9 cellular contexts compared by ENCODE assay signal in genomic region chr17:2710075-2710803, GRCh38. TPM values are rescaled to one million over a fixed set of nuclear protein-coding genes. Genes with fewer than 3 reads are reported as not detected.
DNase-seq lines count a peak whose midpoint lies in the region; ATAC-seq and TF ChIP-seq lines count a peak whose summit lies in the region.
"Had no signal": no experiment of that assay in that cellular context is flagged by ENCODE, and none has a peak within 500 bp of the region (broad histone marks: within the 10 kb centered on the region; RNA-seq: fewer than 3 reads in every experiment).

No MANE protein-coding gene starts in this region.

- no peaks in the 10 kb centered on the region for H3K27me3 ChIP-seq in OCI-LY1 (ENCODE audit: insufficient read depth, low read length)

- H3K36me3 Mint-ChIP-seq in endothelial cell (ENCODE audit: low read depth, unreplicated experiment), result peaks cover 4% of the 10 kb centered on the region
- H3K36me3 Mint-ChIP-seq in osteocyte (ENCODE audit: unreplicated experiment), result no peaks in the 10 kb centered on the region

- H3K9me3 ChIP-seq in OCI-LY1 (ENCODE audit: low read length), result no peaks in the 10 kb centered on the region

- peaks cover 59% of the 10 kb centered on the region for H3K79me2 ChIP-seq in OCI-LY1 (ENCODE audit: insufficient read depth, low read length)

- in situ Hi-C loops in GM13977 (cut with MboI; ENCODE audit: low pct_unique_long_range_greater_than_20kb, low sequenced_read_pairs, unreplicated experiment), result no loop called here

- H3K4me1 ChIP-seq in OCI-LY1 (ENCODE audit: insufficient read depth, low read length, severe bottlenecking), result peaks cover 42% of the 10 kb centered on the region

- no peaks in the 10 kb centered on the region for H3K9me2 ChIP-seq in OCI-LY1 (ENCODE audit: low read depth, low read length)

- H3K9ac ChIP-seq in OCI-LY1 (ENCODE audit: low read length), result peak overlapping the region; percentile 93

- H3K27ac Mint-ChIP-seq in endothelial cell (ENCODE audit: unreplicated experiment) (no peak overlapping the region), osteocyte (ENCODE audit: unreplicated experiment) (peak overlapping the region; percentile 68)

- no peaks in the 10 kb centered on the region for H4K20me1 ChIP-seq in OCI-LY1 (ENCODE audit: insufficient read depth, low read length)

- H3K4me2 ChIP-seq in OCI-LY1 (ENCODE audit: low read length), result peak overlapping the region; percentile 88

- no peak for ATAC-seq in activated CD4-positive, CD25-positive, alpha-beta regulatory T cell treated with anti-CD3 and anti-CD28 coated beads, Interleukin-2, amount 50 U/mL, for 24 hours
- no peak for ATAC-seq in HG02763 (IDR thresholded peaks at IDR 0.05; ENCODE audit: unreplicated experiment)

- no peaks in the 10 kb centered on the region for H3K9me3 Mint-ChIP-seq in endothelial cell (ENCODE audit: unreplicated experiment)
- no peaks in the 10 kb centered on the region for H3K9me3 Mint-ChIP-seq in osteocyte (ENCODE audit: unreplicated experiment)

- H3F3A ChIP-seq in OCI-LY1 (ENCODE audit: insufficient read depth, low read length), result no peaks in the 10 kb centered on the region

- DNase-seq in EH (ENCODE audit: low read depth) (peak; percentile 23), endothelial cell (ENCODE audit: low spot score) (no peak), osteocyte (ENCODE audit: extremely low spot score, unreplicated experiment) (no peak), GM13977 (ENCODE audit: low spot score) (no peak), NCI-H1048 (lab: John Stamatoyannopoulos, UW) (no peak)

- H3K27ac ChIP-seq in OCI-LY1 (ENCODE audit: low read depth, low read length, poor library complexity, severe bottlenecking), result peak overlapping the region; percentile 70

- H3K36me3 ChIP-seq in OCI-LY1 (ENCODE audit: insufficient read depth, low read length), result 0 out of 2 replicates have a peak, but pooled peaks cover 5% of the 10 kb centered on the region

- peak overlapping the region; percentile 99 for H3K4me3 ChIP-seq in OCI-LY1 (ENCODE audit: low read depth, low read length, poor library complexity, severe bottlenecking)

- H3K4me3 Mint-ChIP-seq in endothelial cell (ENCODE audit: unreplicated experiment), result peak overlapping the region; percentile 91
- H3K4me3 Mint-ChIP-seq in osteocyte (ENCODE audit: unreplicated experiment), result peak overlapping the region; percentile 78

- H3K27me3 Mint-ChIP-seq in endothelial cell (ENCODE audit: unreplicated experiment) (peaks cover 12% of the 10 kb centered on the region), osteocyte (ENCODE audit: unreplicated experiment) (no peaks in the 10 kb centered on the region)

- no peak overlapping the region for H2AFZ ChIP-seq in OCI-LY1 (ENCODE audit: low read length)

- H3K4me1 Mint-ChIP-seq in endothelial cell (ENCODE audit: unreplicated experiment), result peaks cover 22% of the 10 kb centered on the region
- peaks cover 52% of the 10 kb centered on the region for H3K4me1 Mint-ChIP-seq in osteocyte (ENCODE audit: unreplicated experiment)

- TF ChIP-seq CTCF in OCI-LY1 (IDR thresholded peaks at IDR 0.05; ENCODE audit: low read length) (no peak), endothelial cell (IDR thresholded peaks at IDR 0.05; ENCODE audit: unreplicated experiment) (no peak), osteocyte (IDR thresholded peaks at IDR 0.05) (no peak), GM13977 (IDR thresholded peaks at IDR 0.05; ENCODE audit: extremely low read depth, insufficient read depth, missing control alignments) (no peak)

RNA-seq across cellular contexts. Expression of gene CLUH, which starts 1.3 kb away (rescaled TPM):
- total RNA-seq in endothelial cell (ENCODE audit: unreplicated experiment), result 45.9 TPM
- 47.0 and 49.4 TPM in 2 replicates for total RNA-seq in osteocyte

RNA-seq across cellular contexts. Expression of gene CCDC92B, which starts 39.2 kb away (rescaled TPM):
- total RNA-seq in endothelial cell (ENCODE audit: unreplicated experiment) (1.9 TPM), osteocyte (not detected in 2 replicates)
- total RNA-seq: HT1080 had no signal
